In genomic region chr2:64683771-64684510, GRCh38 we compare ENCODE assay signal across 1 cellular context.
TF ChIP-seq lines count a peak whose summit lies in the region.

No MANE protein-coding gene starts in this region.

TF ChIP-seq in HepG2, 621 proteins besides CTCF, POLR2A, EP300 and RAD21 (continued from another document and continues in another):
- TF ChIP-seq ZNF646 (CRISPR knock-in tag; IDR thresholded peaks at IDR 0.05): no peak
- TF ChIP-seq DZIP1 (CRISPR knock-in tag; IDR thresholded peaks at IDR 0.05): no peak
- TF ChIP-seq TFDP2 (CRISPR knock-in tag; IDR thresholded peaks at IDR 0.05): no peak
- TF ChIP-seq MLXIP (CRISPR knock-in tag; IDR thresholded peaks at IDR 0.05; ENCODE audit: borderline replicate concordance): no peak
- peak; percentile 70 for TF ChIP-seq GATAD2A (CRISPR knock-in tag; IDR thresholded peaks at IDR 0.05)
- TF ChIP-seq PTBP1 (IDR thresholded peaks at IDR 0.05; ENCODE audit: low read depth, low read length, poor library complexity, severe bottlenecking): no peak
- TF ChIP-seq ZFX (CRISPR knock-in tag; IDR thresholded peaks at IDR 0.05; ENCODE audit: low read depth): no peak
- no peak for TF ChIP-seq HNRNPUL1 (IDR thresholded peaks at IDR 0.05; ENCODE audit: low read depth, low read length)
- no peak for TF ChIP-seq HMGXB3 (CRISPR knock-in tag; IDR thresholded peaks at IDR 0.05; ENCODE audit: borderline replicate concordance)
- no peak for TF ChIP-seq HNF4G (IDR thresholded peaks at IDR 0.05; ENCODE audit: borderline replicate concordance, low read depth, low read length)
- no peak for TF ChIP-seq HNF4G (CRISPR knock-in tag; IDR thresholded peaks at IDR 0.05; ENCODE audit: borderline replicate concordance, low read depth)
- TF ChIP-seq JUNB (CRISPR knock-in tag; IDR thresholded peaks at IDR 0.05; ENCODE audit: borderline replicate concordance): no peak
- no peak for TF ChIP-seq ZFP41 (CRISPR knock-in tag; IDR thresholded peaks at IDR 0.05; ENCODE audit: borderline replicate concordance)
- TF ChIP-seq FOXP4 (CRISPR knock-in tag; IDR thresholded peaks at IDR 0.05): no peak
- no peak for TF ChIP-seq ZNF703 (CRISPR knock-in tag; IDR thresholded peaks at IDR 0.05; ENCODE audit: borderline replicate concordance)
- TF ChIP-seq ZNF747 (CRISPR knock-in tag; IDR thresholded peaks at IDR 0.05; ENCODE audit: borderline replicate concordance): no peak
- TF ChIP-seq ZNF644 (CRISPR knock-in tag; IDR thresholded peaks at IDR 0.05; ENCODE audit: low read depth): peak; percentile 24; the same call in 1 of the 2 replicates
- TF ChIP-seq RNF2 (conservative IDR thresholded peaks at IDR 0.05; ENCODE audit: low read depth): no peak
- no peak for TF ChIP-seq FOXO1 (CRISPR knock-in tag; IDR thresholded peaks at IDR 0.05)
- peak; percentile 52; the same call in 1 of the 2 replicates for TF ChIP-seq HMG20A (CRISPR knock-in tag; IDR thresholded peaks at IDR 0.05; ENCODE audit: borderline replicate concordance)
- TF ChIP-seq CENPBD1 (CRISPR knock-in tag; IDR thresholded peaks at IDR 0.05; ENCODE audit: borderline replicate concordance, low read depth): no peak
- peak; percentile 58; the same call in 1 of the 2 replicates for TF ChIP-seq SMYD3 (CRISPR knock-in tag; IDR thresholded peaks at IDR 0.05)
- no peak for TF ChIP-seq ATF5 (CRISPR knock-in tag; IDR thresholded peaks at IDR 0.05; ENCODE audit: low read depth)
- no peak for TF ChIP-seq ELF4 (CRISPR knock-in tag; IDR thresholded peaks at IDR 0.05; ENCODE audit: borderline replicate concordance)
- no peak for TF ChIP-seq NFKBIZ (CRISPR knock-in tag; IDR thresholded peaks at IDR 0.05)
- TF ChIP-seq NFIC (IDR thresholded peaks at IDR 0.05; ENCODE audit: low read length): no peak
- no peak for TF ChIP-seq ZBTB49 (CRISPR knock-in tag; IDR thresholded peaks at IDR 0.05; ENCODE audit: borderline replicate concordance)
- no peak for TF ChIP-seq TFDP1 (CRISPR knock-in tag; IDR thresholded peaks at IDR 0.05; ENCODE audit: borderline replicate concordance)
